1 cellular context compared by ENCODE assay signal in genomic region chr2:63588385-63589147, GRCh38.
TF ChIP-seq lines count a peak whose summit lies in the region.

TSS of gene MDH1 (plus strand) at chr2:63588963. CDS start at chr2:63589044, 81 bp downstream.
TSS of gene WDPCP (minus strand) at chr2:63588477. CDS start at chr2:63588271, 206 bp downstream.

TF ChIP-seq in GM12878, 131 proteins besides CTCF, POLR2A, EP300 and RAD21 (continued from another document):
- TF ChIP-seq ZNF592 (IDR thresholded peaks at IDR 0.05), result 0 out of 2 replicates have a peak, but pooled peaks have one; percentile 45
- TF ChIP-seq SMAD5 (IDR thresholded peaks at IDR 0.05; ENCODE audit: low read depth), result peak; percentile 69; the same call in 1 of the 2 replicates
- TF ChIP-seq ZNF217 (IDR thresholded peaks at IDR 0.05), result no peak
- TF ChIP-seq SIX5 (IDR thresholded peaks at IDR 0.05; ENCODE audit: low read depth, low read length, severe bottlenecking), result peak; percentile 97
- no peak; the same call in 1 of the 3 replicates for TF ChIP-seq POU2F2 (IDR thresholded peaks at IDR 0.05; ENCODE audit: borderline replicate concordance, low read depth, low read length)
- peak; percentile 64 for TF ChIP-seq NR2F1 (conservative IDR thresholded peaks at IDR 0.05)
- peak; percentile 58 for TF ChIP-seq MYC (IDR thresholded peaks at IDR 0.05; ENCODE audit: insufficient read depth, insufficient read length, insufficient replicate concordance, low read length, severe bottlenecking)
- TF ChIP-seq TARDBP (IDR thresholded peaks at IDR 0.05; ENCODE audit: borderline replicate concordance), result peak; percentile 100
- TF ChIP-seq FOS (IDR thresholded peaks at IDR 0.05; ENCODE audit: borderline replicate concordance, extremely low read depth, insufficient read length), result no peak
- peak; percentile 88 for TF ChIP-seq STAT1 (conservative IDR thresholded peaks at IDR 0.05)
